15 cellular contexts compared by ENCODE assay signal in the genomic region with DNA sequence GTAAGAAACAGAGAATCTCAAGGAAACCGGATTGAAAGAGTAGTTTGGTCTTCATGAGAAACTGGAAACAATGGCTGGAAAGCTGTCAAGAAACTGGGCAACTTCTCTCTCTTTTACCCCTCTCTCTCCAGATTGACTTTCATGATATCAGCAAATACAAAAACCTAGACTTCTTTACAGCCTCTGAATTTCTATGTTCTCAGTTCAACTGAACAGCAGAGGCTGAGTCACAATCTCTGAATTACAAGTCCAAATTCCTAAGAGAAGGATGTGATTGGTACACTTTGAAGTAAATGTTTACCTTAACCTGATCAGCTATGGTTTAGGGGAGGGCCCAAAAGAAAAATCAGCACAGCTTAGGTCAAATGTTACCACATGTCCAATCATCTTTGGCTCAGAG.
"Had no signal": no experiment of that assay in that cellular context is flagged by ENCODE, and none has a peak within 500 bp of the region (broad histone marks: within the 10 kb centered on the region; RNA-seq: fewer than 3 reads in every experiment).

No MANE protein-coding gene starts in this region.

- H3K36me3 ChIP-seq: sigmoid colon, SJSA1, stomach, upper lobe of left lung had no signal

- DNase-seq: activated CD4-positive, alpha-beta T cell treated with anti-CD3 and anti-CD28 coated beads, Interleukin-2, amount 10 ng/mL, durations not matched to agents 7 days and 5 days; activated CD8-positive, alpha-beta memory T cell treated with anti-CD3 and anti-CD28 coated beads for 24 hours; activated naive CD8-positive, alpha-beta T cell treated with anti-CD3 and anti-CD28 coated beads, Interleukin-2, amount 10 ng/mL, durations not matched to agents 7 days and 5 days; anterior cingulate cortex; islet precursor cell; left ventricle myocardium superior; mesendoderm; occipital lobe; sigmoid colon; stimulated activated CD4-positive, alpha-beta T cell treated with anti-CD3 and anti-CD28 coated beads, Interleukin-1b, Interleukin-23, amount 100 ng/mL, for 48 hours; stomach; testis; upper lobe of left lung had no signal

- H3K4me1 ChIP-seq: SJSA1, stomach, testis, upper lobe of left lung had no signal

- H3K9me3 ChIP-seq: sigmoid colon, SJSA1, stomach, testis, upper lobe of left lung had no signal

- H3K4me3 ChIP-seq: sigmoid colon, SJSA1, stomach, testis, upper lobe of left lung had no signal

- ATAC-seq: left ventricle myocardium superior; natural killer cell treated with Interleukin-12 subunit alpha and Interleukin-12 subunit beta and Interleukin-15 and Interleukin-18, amount 100 ng/mL, for 72 hours had no signal

- H3K27ac ChIP-seq: sigmoid colon, SJSA1, stomach, testis, upper lobe of left lung had no signal

- H3K27me3 ChIP-seq: sigmoid colon, SJSA1, stomach, testis, upper lobe of left lung had no signal
